15 cellular contexts compared by ENCODE assay signal in genomic region chr12:29611906-29612305, GRCh38.
DNase-seq lines count a peak whose midpoint lies in the region; ATAC-seq and TF ChIP-seq lines count a peak whose summit lies in the region.
"Had no signal": no experiment of that assay in that cellular context is flagged by ENCODE, and none has a peak within 500 bp of the region (broad histone marks: within the 10 kb centered on the region; RNA-seq: fewer than 3 reads in every experiment).

No MANE protein-coding gene starts in this region.

- H3K27ac ChIP-seq in cardiac muscle cell = no peak overlapping the region
- H3K27ac ChIP-seq in right atrium auricular region = no peak overlapping the region
- H3K27ac ChIP-seq in aorta (ENCODE audit: low read depth in 1 of 2, low read length in 2 of 2) = no peak overlapping the region
- H3K27ac ChIP-seq in coronary artery = peak overlapping the region in 1 of 2 donors; percentile 53
- no peak overlapping the region for H3K27ac ChIP-seq in neural progenitor cell
- H3K27ac ChIP-seq: BLaER1 treated with 17β-estradiol and CSF1 and Interleukin-3, amounts not matched to agents 10 nM and 100 nM; right lobe of liver; RWPE1 had no signal

- H3K9ac ChIP-seq in neural progenitor cell = no peak overlapping the region
- H3K9ac ChIP-seq: BLaER1 treated with 17β-estradiol and CSF1 and Interleukin-3, amounts not matched to agents 10 nM and 100 nM had no signal

- H2AFZ ChIP-seq in neural progenitor cell (replicated peaks) = no peak overlapping the region

- H3K36me3 Mint-ChIP-seq in neural progenitor cell = peaks cover 14% of the 10 kb centered on the region

- H3K9me3 Mint-ChIP-seq in neural progenitor cell = no peaks in the 10 kb centered on the region
- H3K9me3 Mint-ChIP-seq: activated CD4-positive, alpha-beta T cell treated with anti-CD3 and anti-CD28 coated beads, Interleukin-2, amount 10 ng/mL, durations not matched to agents 7 days and 5 days; stimulated activated naive CD8-positive, alpha-beta T cell treated with anti-CD3 and anti-CD28 coated beads, Interleukin-15, Interleukin-2, amounts not matched to agents 100 ng/mL and 50 ng/mL, for 24 hours had no signal

- peak; percentile 60 to 73 for ATAC-seq in left cardiac atrium
- ATAC-seq in aorta (ENCODE audit: low FRiP score) = peak; percentile 58

- peak; percentile 37 to 86 for DNase-seq in cardiac muscle cell (ENCODE audit: low read depth in 1 of 2, low spot score in 1 of 2)
- no peak for DNase-seq in right atrium auricular region (ENCODE audit: low spot score)
- DNase-seq in astrocyte of the cerebellum (ENCODE audit: low read depth) = peak; percentile 53
- DNase-seq in left cardiac atrium = no peak
- DNase-seq in aorta = no peak
- DNase-seq in coronary artery (ENCODE audit: low spot score) = no peak
- no peak for DNase-seq in neural progenitor cell (ENCODE audit: low spot score)
- no peak for DNase-seq in SW480 (ENCODE audit: low spot score)
- DNase-seq: activated CD4-positive, alpha-beta T cell treated with anti-CD3 and anti-CD28 coated beads, Interleukin-2, amount 10 ng/mL, durations not matched to agents 7 days and 5 days; NCI-H1417; NCI-H526; right lobe of liver had no signal

- no peak overlapping the region for H3K4me3 Mint-ChIP-seq in neural progenitor cell
- H3K4me3 Mint-ChIP-seq: activated CD4-positive, alpha-beta T cell treated with anti-CD3 and anti-CD28 coated beads, Interleukin-2, amount 10 ng/mL, durations not matched to agents 7 days and 5 days; stimulated activated naive CD8-positive, alpha-beta T cell treated with anti-CD3 and anti-CD28 coated beads, Interleukin-15, Interleukin-2, amounts not matched to agents 100 ng/mL and 50 ng/mL, for 24 hours had no signal

- H3F3A ChIP-seq in neural progenitor cell (ENCODE audit: low read depth) = no peaks in the 10 kb centered on the region

- H3K27me3 ChIP-seq in cardiac muscle cell (no peaks in the 10 kb centered on the region), right atrium auricular region (no peaks in the 10 kb centered on the region), aorta (ENCODE audit: control insufficient read depth in 1 of 2, insufficient read depth in 2 of 2, low read length in 1 of 2) (no peaks in the 10 kb centered on the region), neural progenitor cell (no peaks in the 10 kb centered on the region)
- H3K27me3 ChIP-seq: BLaER1 treated with 17β-estradiol and CSF1 and Interleukin-3, amounts not matched to agents 10 nM and 100 nM; right lobe of liver had no signal

- no peak overlapping the region for H3K4me2 ChIP-seq in neural progenitor cell
- H3K4me2 ChIP-seq: BLaER1 treated with 17β-estradiol and CSF1 and Interleukin-3, amounts not matched to agents 10 nM and 100 nM had no signal

- H3K4me3 ChIP-seq in cardiac muscle cell = no peak overlapping the region
- H3K4me3 ChIP-seq in right atrium auricular region = no peak overlapping the region
- no peak overlapping the region for H3K4me3 ChIP-seq in astrocyte of the cerebellum (ENCODE audit: low read depth, low read length)
- H3K4me3 ChIP-seq in aorta (ENCODE audit: low read length in 2 of 2) = no peak overlapping the region
- H3K4me3 ChIP-seq in coronary artery = no peak overlapping the region
- no peak overlapping the region for H3K4me3 ChIP-seq in neural progenitor cell
- H3K4me3 ChIP-seq: BLaER1 treated with 17β-estradiol and CSF1 and Interleukin-3, amounts not matched to agents 10 nM and 100 nM; right lobe of liver had no signal

- no peaks in the 10 kb centered on the region for H3K79me2 ChIP-seq in neural progenitor cell (ENCODE audit: low read depth)

- no peaks in the 10 kb centered on the region for H4K20me1 ChIP-seq in neural progenitor cell (ENCODE audit: low read depth)
- H4K20me1 ChIP-seq: BLaER1 treated with 17β-estradiol and CSF1 and Interleukin-3, amounts not matched to agents 10 nM and 100 nM had no signal

- H3K4me1 Mint-ChIP-seq in neural progenitor cell = peaks cover 4% of the 10 kb centered on the region
- H3K4me1 Mint-ChIP-seq: activated CD4-positive, alpha-beta T cell treated with anti-CD3 and anti-CD28 coated beads, Interleukin-2, amount 10 ng/mL, durations not matched to agents 7 days and 5 days had no signal

- peaks cover 37% of the 10 kb centered on the region for H3K4me1 ChIP-seq in cardiac muscle cell (ENCODE audit: low read depth)
- peaks cover 0 to 32% of the 10 kb centered on the region in 2 donors for H3K4me1 ChIP-seq in right atrium auricular region
- H3K4me1 ChIP-seq in aorta (ENCODE audit: control insufficient read depth in 1 of 2, insufficient read depth in 2 of 2, low read length in 2 of 2) = peaks cover 4 to 12% of the 10 kb centered on the region in 2 donors
- peaks cover 5% of the 10 kb centered on the region for H3K4me1 ChIP-seq in neural progenitor cell

- WGBS in aorta, 2 donors = 2 to 4% methylated on average over 3 of the region's 3 CpGs

- intact Hi-C loops in left cardiac atrium (cut with DNase I) (no loop called here), aorta (cut with DNase I) (loop anchor here in 1 of 2 donors (2.0 kb wide), 1 partner anchor 171 kb away; the partner anchor contains the start of gene TMTC1)

- H3K27ac Mint-ChIP-seq in neural progenitor cell = no peak overlapping the region
- H3K27ac Mint-ChIP-seq: activated CD4-positive, alpha-beta T cell treated with anti-CD3 and anti-CD28 coated beads, Interleukin-2, amount 10 ng/mL, durations not matched to agents 7 days and 5 days; stimulated activated naive CD8-positive, alpha-beta T cell treated with anti-CD3 and anti-CD28 coated beads, Interleukin-15, Interleukin-2, amounts not matched to agents 100 ng/mL and 50 ng/mL, for 24 hours had no signal

- H3K36me3 ChIP-seq in cardiac muscle cell (no peaks in the 10 kb centered on the region), right atrium auricular region (peaks cover 5% of the 10 kb centered on the region), aorta (ENCODE audit: control insufficient read depth in 1 of 2, insufficient read depth in 2 of 2, low read length in 1 of 2) (no peaks in the 10 kb centered on the region), neural progenitor cell (no peaks in the 10 kb centered on the region)
- H3K36me3 ChIP-seq: BLaER1 treated with 17β-estradiol and CSF1 and Interleukin-3, amounts not matched to agents 10 nM and 100 nM; right lobe of liver had no signal

- no peaks in the 10 kb centered on the region for H3K27me3 Mint-ChIP-seq in neural progenitor cell (ENCODE audit: insufficient read depth, low read depth)

- no peaks in the 10 kb centered on the region for H3K9me3 ChIP-seq in cardiac muscle cell (ENCODE audit: low read depth)
- no peaks in the 10 kb centered on the region for H3K9me3 ChIP-seq in right atrium auricular region
- no peaks in the 10 kb centered on the region for H3K9me3 ChIP-seq in aorta (ENCODE audit: control insufficient read depth, low read length)
- no peaks in the 10 kb centered on the region for H3K9me3 ChIP-seq in neural progenitor cell (ENCODE audit: low read depth)
- H3K9me3 ChIP-seq: BLaER1 treated with 17β-estradiol and CSF1 and Interleukin-3, amounts not matched to agents 10 nM and 100 nM; right lobe of liver had no signal

- TF ChIP-seq CTCF in cardiac muscle cell (IDR thresholded peaks at IDR 0.05; ENCODE audit: low read depth, low read length) (no peak), right atrium auricular region (IDR thresholded peaks at IDR 0.05) (no peak), astrocyte of the cerebellum (IDR thresholded peaks at IDR 0.05; ENCODE audit: low read depth, low read length, missing control alignments) (no peak), coronary artery (IDR thresholded peaks at IDR 0.05) (no peak), neural progenitor cell (IDR thresholded peaks at IDR 0.05) (no peak)

- in situ Hi-C loops in astrocyte of the cerebellum (cut with HindIII; ENCODE audit: low sequenced_read_pairs) = no loop called here

Comparison
In these comparisons a context has a peak if more than half of its experiments do, and no peak if none do; other contexts are left out.
1. DNase-seq: peak in cardiac muscle cell (2 of 2) and astrocyte of the cerebellum (single experiment); none in right atrium auricular region (single experiment), left cardiac atrium (single experiment), aorta (0 of 2), coronary artery (single experiment), neural progenitor cell (single experiment) and SW480 (single experiment).